Comparison of ENCODE assay signal across 9 cellular contexts in the genomic region with DNA sequence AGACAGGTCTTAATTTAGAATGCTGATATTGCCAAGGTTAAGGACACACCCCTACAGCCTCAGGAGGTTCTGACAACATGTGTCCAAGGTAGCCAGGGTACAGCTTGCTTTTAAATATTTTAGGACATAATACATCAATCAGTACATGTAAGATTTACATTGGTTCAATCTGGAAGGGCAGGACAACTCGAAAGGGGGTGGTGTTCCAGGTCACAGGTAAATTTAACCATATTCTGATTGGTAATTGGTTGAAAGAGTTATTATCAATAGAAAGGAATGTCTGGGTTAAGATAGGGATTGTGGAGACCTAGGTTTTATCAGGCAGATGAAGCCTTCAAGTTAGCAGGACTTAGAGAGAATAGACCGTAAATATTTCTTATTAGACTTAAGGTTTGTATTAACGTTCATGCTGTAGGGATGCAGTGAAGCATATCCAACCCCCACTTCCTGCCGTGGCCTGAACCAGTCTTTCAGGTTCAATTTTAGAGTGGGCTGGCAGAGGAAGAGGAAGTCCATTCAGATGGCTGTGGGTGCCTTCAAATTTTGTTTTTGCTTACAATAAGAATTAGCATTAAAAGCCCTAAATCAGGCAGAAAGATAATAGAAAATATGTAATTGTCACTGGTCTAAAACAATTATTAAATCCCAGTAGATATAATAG.
DNase-seq lines count a peak whose midpoint lies in the region; ATAC-seq and TF ChIP-seq lines count a peak whose summit lies in the region.
"Had no signal": no experiment of that assay in that cellular context is flagged by ENCODE, and none has a peak within 500 bp of the region (broad histone marks: within the 10 kb centered on the region; RNA-seq: fewer than 3 reads in every experiment).

No MANE protein-coding gene starts in this region.

- peak overlapping the region; percentile 49 for H2AFZ ChIP-seq in SU-DHL-6 (ENCODE audit: low read depth, low read length, severe bottlenecking)

- peaks cover 4% of the 10 kb centered on the region; the same call in 1 of the 2 replicates for H3F3A ChIP-seq in SU-DHL-6 (ENCODE audit: insufficient read depth)

- peak overlapping the region; percentile 38 for H3K9ac ChIP-seq in SU-DHL-6 (ENCODE audit: low read length)

- H3K9me2 ChIP-seq in SU-DHL-6 (replicated peaks; ENCODE audit: insufficient read depth, low read length) = no peaks in the 10 kb centered on the region

- H3K27me3 ChIP-seq in SU-DHL-6 (ENCODE audit: low read length) (no peaks in the 10 kb centered on the region), H7 (ENCODE audit: control insufficient read depth, insufficient read depth, low read length) (no peaks in the 10 kb centered on the region)
- H3K27me3 ChIP-seq: heart right ventricle had no signal

- no peaks in the 10 kb centered on the region for H3K9me3 ChIP-seq in SU-DHL-6 (ENCODE audit: insufficient read depth, low read length)
- H3K9me3 ChIP-seq: heart right ventricle had no signal

- DNase-seq in H7 (no peak), amniotic stem cell (lab: John Stamatoyannopoulos, UW) (no peak), RPMI8226 (no peak), sciatic nerve (ENCODE audit: low spot score) (no peak)
- DNase-seq: heart right ventricle had no signal

- TF ChIP-seq CTCF in SU-DHL-6 (IDR thresholded peaks at IDR 0.05; ENCODE audit: insufficient read depth, low read length, poor library complexity, severe bottlenecking) = no peak

- ATAC-seq in GM18502 (IDR thresholded peaks at IDR 0.05; ENCODE audit: poor library complexity, unreplicated experiment) = peak; percentile 99
- ATAC-seq in GM21390 (IDR thresholded peaks at IDR 0.05; ENCODE audit: unreplicated experiment) = peak; percentile 99
- ATAC-seq in HG03135 (IDR thresholded peaks at IDR 0.05; ENCODE audit: unreplicated experiment) = peak; percentile 99
- ATAC-seq in sciatic nerve = no peak
- ATAC-seq: heart right ventricle had no signal

- H3K4me2 ChIP-seq in SU-DHL-6 (ENCODE audit: low read depth, low read length, poor library complexity, severe bottlenecking) = peak overlapping the region; percentile 63

- intact Hi-C loops in sciatic nerve (cut with DNase I) = no loop called here

- H3K36me3 ChIP-seq in SU-DHL-6 (ENCODE audit: low read length) (no peaks in the 10 kb centered on the region), H7 (replicated peaks; ENCODE audit: control insufficient read depth, insufficient read depth, low read length) (no peaks in the 10 kb centered on the region)
- H3K36me3 ChIP-seq: heart right ventricle had no signal

- H4K20me1 ChIP-seq in SU-DHL-6 (ENCODE audit: low read depth, low read length) = no peaks in the 10 kb centered on the region

- no peaks in the 10 kb centered on the region for H3K79me2 ChIP-seq in SU-DHL-6 (ENCODE audit: insufficient read depth, low read length)

- H3K4me3 ChIP-seq in SU-DHL-6 (ENCODE audit: insufficient read depth, low read length, poor library complexity, severe bottlenecking) (peak overlapping the region; percentile 30), H7 (ENCODE audit: insufficient read depth, low read depth, low read length) (no peak overlapping the region)
- H3K4me3 ChIP-seq: heart right ventricle had no signal

- H3K27ac ChIP-seq in SU-DHL-6 (ENCODE audit: low read depth, low read length) = peak overlapping the region; percentile 94
- H3K27ac ChIP-seq: heart right ventricle had no signal
